ENCODE assay signal across 14 cellular contexts in genomic region chr2:75340560-75340959, GRCh38.
A peak's percentile ranks its signal among the peaks of the same experiment; 100 is the strongest.
DNase-seq lines count a peak whose midpoint lies in the region; ATAC-seq lines count a peak whose summit lies in the region.
"Had no signal": no experiment of that assay in that cellular context is flagged by ENCODE, and none has a peak within 500 bp of the region (broad histone marks: within the 10 kb centered on the region; RNA-seq: fewer than 3 reads in every experiment).

No MANE protein-coding gene starts in this region.

- ATAC-seq in GM19397 (IDR thresholded peaks at IDR 0.05; ENCODE audit: unreplicated experiment): no peak
- ATAC-seq: mucosa of descending colon, Panc1 had no signal

- DNase-seq in EH (ENCODE audit: low read depth) (peak; percentile 89), NCI-H1105 (lab: John Stamatoyannopoulos, UW) (peak; percentile 74), NCI-H748 treated with DMSO at 0.1 percent for 48 hours (lab: John Stamatoyannopoulos, UW) (peak; percentile 84), fibroblast of peridontal ligament (ENCODE audit: extremely low read depth) (peak; percentile 94), NCI-H2029 (lab: John Stamatoyannopoulos, UW) (no peak)
- no peak for DNase-seq in stimulated activated CD4-positive, alpha-beta T cell treated with anti-CD3 and anti-CD28 coated beads, Interleukin-4, amount 100 ng/mL, for 24 hours
- DNase-seq in effector CD8-positive, alpha-beta T cell (lab: John Stamatoyannopoulos, UW): no peak
- DNase-seq: activated B cell treated with CpG ODN at 0.5 μM for 24 hours; activated gamma-delta T cell; dermis blood vessel endothelial cell; mucosa of descending colon; stimulated activated CD4-positive, alpha-beta T cell treated with anti-CD3 and anti-CD28 coated beads, Interleukin-1b, Interleukin-23, amount 100 ng/mL, for 48 hours had no signal

Comparison
In these comparisons a context has a peak if more than half of its experiments do, and no peak if none do; other contexts are left out.
1. DNase-seq: peak in EH (single experiment), NCI-H1105 (single experiment), NCI-H748 treated with DMSO at 0.1 percent for 48 hours (single experiment) and fibroblast of peridontal ligament (single experiment); none in stimulated activated CD4-positive, alpha-beta T cell treated with anti-CD3 and anti-CD28 coated beads, Interleukin-4, amount 100 ng/mL, for 24 hours (single experiment), NCI-H2029 (single experiment) and effector CD8-positive, alpha-beta T cell (single experiment).